ENCODE assay signal across 1 cellular context in genomic region chr1:222750651-222751050, GRCh38.
TF ChIP-seq lines count a peak whose summit lies in the region.

No MANE protein-coding gene starts in this region.

TF ChIP-seq in GM12878, 131 proteins besides CTCF, POLR2A, EP300 and RAD21 (continued from another document):
- no peak for TF ChIP-seq ETV6 (conservative IDR thresholded peaks at IDR 0.05 in 1 of 2, IDR thresholded peaks at IDR 0.05 in 1 of 2; ENCODE audit: borderline replicate concordance in 1 of 2, low read depth in 1 of 2)
